In the genomic region with DNA sequence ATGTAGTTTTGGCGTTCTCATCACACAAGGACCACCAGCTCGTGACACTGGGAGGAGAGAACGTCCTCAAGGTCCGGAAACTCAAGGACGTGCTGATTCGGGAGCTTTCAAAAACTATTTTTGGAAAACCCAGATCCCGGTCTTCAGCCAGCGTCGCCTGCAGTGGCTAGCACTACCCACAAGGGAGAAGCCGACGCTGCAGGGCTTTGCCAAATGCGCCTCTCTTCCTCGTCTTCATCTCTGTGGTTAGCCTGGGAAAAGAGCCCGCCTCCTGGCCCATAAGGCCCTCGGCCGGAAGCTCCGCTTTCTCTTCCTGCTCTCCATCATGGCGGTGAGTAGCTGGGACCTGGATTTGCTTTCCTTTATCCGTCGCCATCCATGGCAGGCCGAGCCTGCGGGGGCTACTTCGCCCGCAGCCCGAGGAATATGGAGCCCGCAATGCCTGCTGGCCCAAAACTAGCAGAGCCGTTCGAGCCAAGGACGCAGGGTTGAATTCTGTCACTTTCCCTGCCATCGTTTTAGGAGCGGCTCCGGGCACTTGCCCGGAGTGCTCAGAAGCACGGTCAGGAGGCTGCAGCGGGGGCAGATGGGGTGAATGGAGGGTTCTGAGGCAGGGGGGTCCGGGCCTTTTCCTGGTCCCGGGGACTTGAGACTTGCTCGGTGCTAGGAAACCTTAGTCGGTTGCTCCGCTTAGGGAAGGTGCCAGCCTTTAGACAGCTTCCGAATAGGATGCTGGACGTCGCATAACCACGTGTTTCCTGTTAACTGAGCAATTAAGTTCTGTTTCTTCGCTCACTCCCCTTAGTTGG, we compare ENCODE assay signal across 1 cellular context.
TF ChIP-seq lines count a peak whose summit lies in the region.

A gene (plus strand): TSS at position 308 of the 809 bp plus-strand sequence. CDS start 18 bp downstream, at position 326.

TF ChIP-seq in K562, 482 proteins besides CTCF, POLR2A, EP300 and RAD21 (continued from another document):
- TF ChIP-seq, protein P1, sequence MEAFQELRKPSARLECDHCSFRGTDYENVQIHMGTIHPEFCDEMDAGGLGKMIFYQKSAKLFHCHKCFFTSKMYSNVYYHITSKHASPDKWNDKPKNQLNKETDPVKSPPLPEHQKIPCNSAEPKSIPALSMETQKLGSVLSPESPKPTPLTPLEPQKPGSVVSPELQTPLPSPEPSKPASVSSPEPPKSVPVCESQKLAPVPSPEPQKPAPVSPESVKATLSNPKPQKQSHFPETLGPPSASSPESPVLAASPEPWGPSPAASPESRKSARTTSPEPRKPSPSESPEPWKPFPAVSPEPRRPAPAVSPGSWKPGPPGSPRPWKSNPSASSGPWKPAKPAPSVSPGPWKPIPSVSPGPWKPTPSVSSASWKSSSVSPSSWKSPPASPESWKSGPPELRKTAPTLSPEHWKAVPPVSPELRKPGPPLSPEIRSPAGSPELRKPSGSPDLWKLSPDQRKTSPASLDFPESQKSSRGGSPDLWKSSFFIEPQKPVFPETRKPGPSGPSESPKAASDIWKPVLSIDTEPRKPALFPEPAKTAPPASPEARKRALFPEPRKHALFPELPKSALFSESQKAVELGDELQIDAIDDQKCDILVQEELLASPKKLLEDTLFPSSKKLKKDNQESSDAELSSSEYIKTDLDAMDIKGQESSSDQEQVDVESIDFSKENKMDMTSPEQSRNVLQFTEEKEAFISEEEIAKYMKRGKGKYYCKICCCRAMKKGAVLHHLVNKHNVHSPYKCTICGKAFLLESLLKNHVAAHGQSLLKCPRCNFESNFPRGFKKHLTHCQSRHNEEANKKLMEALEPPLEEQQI (IDR thresholded peaks at IDR 0.05), result peak; percentile 75; the same call in 1 of the 2 replicates
- TF ChIP-seq SMC3 (conservative IDR thresholded peaks at IDR 0.05; ENCODE audit: insufficient read depth, low read depth, low read length) (no peak), CHD2 (IDR thresholded peaks at IDR 0.05; ENCODE audit: low read depth, low read length) (no peak), SIN3B (IDR thresholded peaks at IDR 0.05; ENCODE audit: low read depth) (peak; percentile 86; the same call in 1 of the 2 replicates)
- TF ChIP-seq, protein P2, sequence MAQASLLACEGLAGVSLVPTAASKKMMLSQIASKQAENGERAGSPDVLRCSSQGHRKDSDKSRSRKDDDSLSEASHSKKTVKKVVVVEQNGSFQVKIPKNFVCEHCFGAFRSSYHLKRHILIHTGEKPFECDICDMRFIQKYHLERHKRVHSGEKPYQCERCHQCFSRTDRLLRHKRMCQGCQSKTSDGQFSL (CRISPR knock-in tag; IDR thresholded peaks at IDR 0.05), result peak; percentile 31; the same call in 1 of the 2 replicates
- TF ChIP-seq, protein P2 (tag; IDR thresholded peaks at IDR 0.05), result no peak
